13 cellular contexts compared by ENCODE assay signal in the genomic region with DNA sequence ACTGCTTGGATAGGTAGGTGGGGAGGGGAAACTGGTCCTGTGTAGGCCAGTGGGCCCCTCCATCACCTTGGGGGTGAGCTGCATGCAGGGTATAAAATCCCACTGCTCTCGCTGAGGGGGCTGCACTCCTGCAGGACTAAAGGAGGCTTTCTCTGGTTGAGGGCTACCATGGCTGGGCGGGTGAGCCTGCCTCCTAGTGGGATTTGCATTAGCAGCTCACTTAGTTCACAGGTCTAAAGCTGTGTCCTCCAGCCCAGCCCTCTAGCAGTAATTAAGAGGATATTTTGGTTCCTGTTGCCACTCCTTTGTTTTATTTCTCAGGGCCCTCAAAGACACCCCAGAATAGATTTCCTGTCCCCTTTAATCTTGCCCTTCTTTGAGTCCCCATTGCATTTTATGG. TPM values are rescaled to one million over a fixed set of nuclear protein-coding genes. Genes with fewer than 3 reads are reported as not detected.
DNase-seq lines count a peak whose midpoint lies in the region; ATAC-seq, FAIRE-seq and TF ChIP-seq lines count a peak whose summit lies in the region.
"Had no signal": no experiment of that assay in that cellular context is flagged by ENCODE, and none has a peak within 500 bp of the region (broad histone marks: within the 10 kb centered on the region; RNA-seq: fewer than 3 reads in every experiment).

No MANE protein-coding gene starts in this region.

- no peak overlapping the region for H3K4me2 ChIP-seq in mesendoderm (ENCODE audit: low read length)

- WGBS in mesendoderm (ENCODE audit: extremely low coverage, insufficient coverage, low lambda C conversion rate), result no CpG with 5 or more reads among the region's 2 CpGs

- H3K23ac ChIP-seq in mesendoderm (ENCODE audit: low read length), result no peak overlapping the region

- H3K9ac ChIP-seq in mesendoderm (ENCODE audit: low read length), result no peak overlapping the region

- intact Hi-C loops in uterus (cut with DNase I; ENCODE audit: low total_unique reads), result no loop called here

- no peak overlapping the region for H3K27ac ChIP-seq in CD8-positive, alpha-beta memory T cell (ENCODE audit: low read depth, low read length)
- H3K27ac ChIP-seq in mesendoderm (ENCODE audit: low read depth, low read length), result no peak overlapping the region
- H3K27ac ChIP-seq in uterus, result no peak overlapping the region

- no peaks in the 10 kb centered on the region for H3K79me2 ChIP-seq in mesendoderm (ENCODE audit: control insufficient read depth, insufficient read depth, low read length)

- H3K79me1 ChIP-seq in mesendoderm (ENCODE audit: low read length), result no peaks in the 10 kb centered on the region

- H3K36me3 Mint-ChIP-seq in CD8-positive, alpha-beta memory T cell, result peaks cover 0 to 1% (median under 1%) of the 10 kb centered on the region in 3 donors
- peaks cover 15% of the 10 kb centered on the region for H3K36me3 Mint-ChIP-seq in HFFc6 (ENCODE audit: low read depth)
- peaks cover 0 to 15% of the 10 kb centered on the region in 2 donors for H3K36me3 Mint-ChIP-seq in activated naive CD4-positive, alpha-beta T cell treated with anti-CD3 and anti-CD28 coated beads, Interleukin-2, amount 50 U/mL, for 72 hours

- H3K9me3 ChIP-seq in CD8-positive, alpha-beta memory T cell (ENCODE audit: low read length), result no peaks in the 10 kb centered on the region
- H3K9me3 ChIP-seq in uterus, result no peaks in the 10 kb centered on the region
- H3K9me3 ChIP-seq: ascending aorta, right atrium auricular region had no signal

- no peak for ATAC-seq in activated naive CD4-positive, alpha-beta T cell treated with anti-CD3 and anti-CD28 coated beads, Interleukin-2, amount 50 U/mL, for 72 hours
- ATAC-seq in HG02763 (IDR thresholded peaks at IDR 0.05; ENCODE audit: unreplicated experiment) (no peak), HG02852 (IDR thresholded peaks at IDR 0.05; ENCODE audit: unreplicated experiment) (no peak)

- no peak overlapping the region for H3K56ac ChIP-seq in mesendoderm (ENCODE audit: low read length)

- no peak for FAIRE-seq in D721Med (lab: Jason Lieb, UNC)

- no peaks in the 10 kb centered on the region for H3K9me3 Mint-ChIP-seq in CD8-positive, alpha-beta memory T cell
- peaks cover 7% of the 10 kb centered on the region for H3K9me3 Mint-ChIP-seq in HFFc6
- peaks cover 0 to 7% of the 10 kb centered on the region in 2 donors for H3K9me3 Mint-ChIP-seq in activated naive CD4-positive, alpha-beta T cell treated with anti-CD3 and anti-CD28 coated beads, Interleukin-2, amount 50 U/mL, for 72 hours

- TF ChIP-seq POLR2A in uterus (IDR thresholded peaks at IDR 0.05), result no peak

- H3K27ac Mint-ChIP-seq in CD8-positive, alpha-beta memory T cell, result peak overlapping the region; percentile 91 to 99 (median 96)
- H3K27ac Mint-ChIP-seq in HFFc6, result peak overlapping the region; percentile 89
- peak overlapping the region; percentile 96 for H3K27ac Mint-ChIP-seq in activated naive CD4-positive, alpha-beta T cell treated with anti-CD3 and anti-CD28 coated beads, Interleukin-2, amount 50 U/mL, for 72 hours

- CTCF ChIA-PET in CD8-positive, alpha-beta memory T cell (lab: Charles Lee), result interaction anchor here (0.8 to 1.4 kb wide), 4 partner anchors 8 to 617 kb away, joined by 3 to 4 read pairs (median 3); partner anchors contain the start of gene ANKRD39

- H3K4me1 ChIP-seq in CD8-positive, alpha-beta memory T cell (ENCODE audit: insufficient read depth, low read length), result peaks cover 39% of the 10 kb centered on the region
- H3K4me1 ChIP-seq in mesendoderm (ENCODE audit: control insufficient read depth, low read depth, low read length) (no peaks in the 10 kb centered on the region), uterus (no peaks in the 10 kb centered on the region)
- H3K4me1 ChIP-seq: ascending aorta had no signal

- H3K27me3 ChIP-seq in CD8-positive, alpha-beta memory T cell (ENCODE audit: insufficient read depth, low read length, poor library complexity, severe bottlenecking), result no peaks in the 10 kb centered on the region
- no peaks in the 10 kb centered on the region for H3K27me3 ChIP-seq in mesendoderm (ENCODE audit: insufficient read depth, low read length, poor library complexity)
- H3K27me3 ChIP-seq in uterus, result no peaks in the 10 kb centered on the region
- H3K27me3 ChIP-seq: ascending aorta, right atrium auricular region had no signal

- no peak overlapping the region for H3K4ac ChIP-seq in mesendoderm (ENCODE audit: low read depth, low read length)

- peak overlapping the region in 5 of 7 donors; percentile 58 to 79 (median 76) for H3K4me3 Mint-ChIP-seq in CD8-positive, alpha-beta memory T cell
- no peak overlapping the region for H3K4me3 Mint-ChIP-seq in HFFc6

- 0 out of 2 replicates have a peak, but pooled peaks have one; percentile 15 for TF ChIP-seq CTCF in HFFc6 (IDR thresholded peaks at IDR 0.05)
- TF ChIP-seq CTCF in D721Med (IDR thresholded peaks at IDR 0.05; ENCODE audit: insufficient read depth, missing control alignments), result no peak
- TF ChIP-seq CTCF in uterus (IDR thresholded peaks at IDR 0.05), result no peak

- POLR2A ChIA-PET in CD8-positive, alpha-beta memory T cell (lab: Charles Lee), result interaction anchor here (0.5 to 1.7 kb wide), 4 partner anchors 10 to 94 kb away, joined by 3 to 15 read pairs (median 4); partner anchors contain the start of genes NCAPH and STARD7

- no peak overlapping the region for H4K8ac ChIP-seq in mesendoderm (ENCODE audit: low read depth, low read length)

- H2BK120ac ChIP-seq in mesendoderm (ENCODE audit: low read depth, low read length), result no peak overlapping the region

- H2AK5ac ChIP-seq in mesendoderm (ENCODE audit: low read length), result no peak overlapping the region

- H3K18ac ChIP-seq in mesendoderm (ENCODE audit: low read length), result no peak overlapping the region

- DNase-seq in CD8-positive, alpha-beta memory T cell, result no peak
- DNase-seq in HFFc6 (no peak), mesendoderm (peak; percentile 51), D721Med (ENCODE audit: insufficient read length, low spot score) (no peak), uterus (no peak)
- no peak for DNase-seq in activated naive CD4-positive, alpha-beta T cell treated with anti-CD3 and anti-CD28 coated beads, Interleukin-2, amount 50 U/mL, for 72 hours (ENCODE audit: low spot score in 2 of 2)
- DNase-seq: DMS 273 treated with DMSO at 0.1 percent for 48 hours, left ventricle myocardium superior, NCI-H1092 had no signal

- no peak overlapping the region for H2BK5ac ChIP-seq in mesendoderm (ENCODE audit: low read length)

- no peak overlapping the region for H3K4me3 ChIP-seq in CD8-positive, alpha-beta memory T cell (ENCODE audit: low read length)
- H3K4me3 ChIP-seq in mesendoderm (ENCODE audit: low read length) (no peak overlapping the region), uterus (no peak overlapping the region)
- H3K4me3 ChIP-seq: ascending aorta, right atrium auricular region had no signal

- H3K4me1 Mint-ChIP-seq in CD8-positive, alpha-beta memory T cell, result peaks cover 25 to 45% (median 37%) of the 10 kb centered on the region in 3 donors
- peaks cover 39% of the 10 kb centered on the region for H3K4me1 Mint-ChIP-seq in HFFc6 (ENCODE audit: low read depth)

- no peaks in the 10 kb centered on the region for H3K27me3 Mint-ChIP-seq in CD8-positive, alpha-beta memory T cell
- H3K27me3 Mint-ChIP-seq in HFFc6 (ENCODE audit: insufficient read depth), result peaks cover 1% of the 10 kb centered on the region

- H4K5ac ChIP-seq in mesendoderm (ENCODE audit: low read length), result no peak overlapping the region

- no peak overlapping the region for H2BK15ac ChIP-seq in mesendoderm (replicated peaks; ENCODE audit: low read depth)

- no peaks in the 10 kb centered on the region for H3K36me3 ChIP-seq in CD8-positive, alpha-beta memory T cell (ENCODE audit: insufficient read depth, low read length)
- H3K36me3 ChIP-seq in mesendoderm (ENCODE audit: control insufficient read depth, insufficient read depth, low read length), result no peaks in the 10 kb centered on the region
- no peaks in the 10 kb centered on the region for H3K36me3 ChIP-seq in uterus
- H3K36me3 ChIP-seq: right atrium auricular region had no signal

RNA-seq across cellular contexts. Expression of gene TMEM127, which starts 24.6 kb away (rescaled TPM):
- total RNA-seq in CD8-positive, alpha-beta memory T cell, result 10 to 100 TPM; 29.8 to 33.4 TPM
- polyA plus RNA-seq in CD8-positive, alpha-beta memory T cell, result 46.8 TPM
- 10 to 100 TPM; 57.6 to 84.6 (median 71.1) TPM for total RNA-seq in HFFc6 (2021; fragmentation: NEBNext Ultra II Directional; extraction: Animal tissue kit (Norgen Biotek cat#: 25700))
- 10 to 100 TPM; 16.5 to 17.6 TPM for total RNA-seq in activated naive CD4-positive, alpha-beta T cell treated with anti-CD3 and anti-CD28 coated beads, Interleukin-2, amount 50 U/mL, for 72 hours
- polyA plus RNA-seq in mesendoderm (2013, experiment 1 of 2), result 21.1 TPM
- 22.5 TPM for polyA plus RNA-seq in mesendoderm (2013, experiment 2 of 2)
- total RNA-seq in uterus, result 10 to 100 TPM; 17.0 to 45.4 (median 22.3) TPM

RNA-seq across cellular contexts. Expression of gene CIAO1, which starts 24.8 kb away (rescaled TPM):
- total RNA-seq in CD8-positive, alpha-beta memory T cell, result 10 to 100 TPM; 73.8 to 77.9 TPM
- 104 TPM for polyA plus RNA-seq in CD8-positive, alpha-beta memory T cell
- 10 to 100 TPM; 54.9 to 71.4 (median 60.4) TPM for total RNA-seq in HFFc6 (2021; fragmentation: NEBNext Ultra II Directional; extraction: Animal tissue kit (Norgen Biotek cat#: 25700))
- total RNA-seq in activated naive CD4-positive, alpha-beta T cell treated with anti-CD3 and anti-CD28 coated beads, Interleukin-2, amount 50 U/mL, for 72 hours, result 10 to 100 TPM; 71.5 to 82.9 TPM
- 40.2 TPM for polyA plus RNA-seq in mesendoderm (2013, experiment 1 of 2)
- 40.3 TPM for polyA plus RNA-seq in mesendoderm (2013, experiment 2 of 2)
- 100 to 1,000 TPM in 2 of 4 donors, 10 to 100 TPM in 2; 60.1 to 113 (median 89.3) TPM for total RNA-seq in uterus

RNA-seq across cellular contexts. Expression of gene STARD7, which starts 32.6 kb away (rescaled TPM):
- total RNA-seq in CD8-positive, alpha-beta memory T cell, result 100 to 1,000 TPM; 255 to 256 TPM
- 147 TPM for polyA plus RNA-seq in CD8-positive, alpha-beta memory T cell
- total RNA-seq in HFFc6 (2021; fragmentation: NEBNext Ultra II Directional; extraction: Animal tissue kit (Norgen Biotek cat#: 25700)), result 100 to 1,000 TPM; 167 to 195 (median 180) TPM
- total RNA-seq in activated naive CD4-positive, alpha-beta T cell treated with anti-CD3 and anti-CD28 coated beads, Interleukin-2, amount 50 U/mL, for 72 hours, result 100 to 1,000 TPM in 1 of 2 donors, 10 to 100 TPM in 1; 82.9 to 159 TPM
- polyA plus RNA-seq in mesendoderm (2013, experiment 1 of 2), result 93.9 TPM
- polyA plus RNA-seq in mesendoderm (2013, experiment 2 of 2), result 92.1 TPM
- 100 to 1,000 TPM in 1 of 4 donors, 10 to 100 TPM in 3; 53.5 to 128 (median 76.4) TPM for total RNA-seq in uterus
